ENCODE assay signal across 8 cellular contexts in the genomic region with DNA sequence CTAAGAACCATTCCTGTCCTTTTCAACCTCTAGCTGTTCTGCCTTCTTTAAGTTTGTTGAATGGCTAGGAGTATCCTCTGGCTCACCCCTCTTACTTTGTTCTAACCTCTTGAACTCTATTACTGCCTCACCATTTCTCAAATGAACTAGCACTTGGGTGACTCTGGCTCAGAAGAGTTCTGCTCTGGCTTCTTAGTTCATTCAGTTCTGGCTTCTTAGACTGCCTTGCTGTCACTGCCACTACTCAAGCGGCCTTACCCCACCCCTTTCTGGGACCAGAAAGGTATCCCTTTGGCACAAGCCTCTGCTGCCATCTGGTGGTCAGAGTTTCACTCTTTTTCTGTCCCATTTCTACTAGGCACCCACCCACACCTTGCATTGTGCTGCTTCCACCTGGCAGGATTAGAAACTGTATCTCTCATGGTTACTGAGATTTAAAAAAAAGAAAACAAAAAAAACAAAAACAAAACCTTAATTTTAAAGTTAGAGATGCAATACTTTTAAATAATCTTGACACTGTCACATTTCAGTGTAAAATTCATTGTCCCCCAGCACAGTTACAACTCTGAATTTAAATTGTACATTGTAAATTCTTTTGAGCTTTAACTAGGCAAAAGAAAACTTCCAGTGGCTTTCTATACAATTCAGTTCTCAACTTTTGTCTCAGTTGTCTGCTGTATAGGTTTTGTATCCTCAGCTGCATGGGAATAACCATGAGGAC. TPM values are rescaled to one million over a fixed set of nuclear protein-coding genes. Genes with fewer than 3 reads are reported as not detected.
DNase-seq lines count a peak whose midpoint lies in the region; ATAC-seq lines count a peak whose summit lies in the region.

No MANE protein-coding gene starts in this region.

- H3K4me1 Mint-ChIP-seq in CD8-positive, alpha-beta memory T cell = no peaks in the 10 kb centered on the region

- H3K27me3 Mint-ChIP-seq in CD8-positive, alpha-beta memory T cell = peaks cover 0 to 5% of the 10 kb centered on the region in 2 donors

- POLR2A ChIA-PET in CD8-positive, alpha-beta memory T cell (lab: Charles Lee) = no interaction called here

- H3K27ac ChIP-seq in CD8-positive, alpha-beta memory T cell (ENCODE audit: low read depth, low read length) = no peak overlapping the region

- no peaks in the 10 kb centered on the region for H3K27me3 ChIP-seq in CD8-positive, alpha-beta memory T cell (ENCODE audit: insufficient read depth, low read length, poor library complexity, severe bottlenecking)

- no peaks in the 10 kb centered on the region for H3K9me3 ChIP-seq in CD8-positive, alpha-beta memory T cell (ENCODE audit: low read length)

- peak; percentile 98 for ATAC-seq in GM19467 (IDR thresholded peaks at IDR 0.05; ENCODE audit: unreplicated experiment)
- ATAC-seq in HG03571 (IDR thresholded peaks at IDR 0.05; ENCODE audit: unreplicated experiment) = peak; percentile 80

- DNase-seq in CD8-positive, alpha-beta memory T cell = peak; percentile 9 to 66 (median 23)
- DNase-seq in NCI-H774 (lab: John Stamatoyannopoulos, UW) (peak; percentile 90), lung microvascular endothelial cell (ENCODE audit: low read depth in 2 of 2) (peak; percentile 83 to 87)
- peak; percentile 64 to 76 for DNase-seq in activated CD4-positive, alpha-beta T cell treated with anti-CD3 and anti-CD28 coated beads, Interleukin-2, amount 50 U/mL, for 48 hours
- DNase-seq in effector CD4-positive, alpha-beta T cell = peak; percentile 30
- peak; percentile 5 to 10 for DNase-seq in stimulated activated CD8-positive, alpha-beta memory T cell treated with anti-CD3 and anti-CD28 coated beads, Interleukin-15, amount 100 ng/mL, for 4 hours (ENCODE audit: low read depth in 2 of 2)

- H3K4me3 ChIP-seq in CD8-positive, alpha-beta memory T cell (ENCODE audit: low read length) = no peak overlapping the region

- H3K4me3 Mint-ChIP-seq in CD8-positive, alpha-beta memory T cell = no peak overlapping the region

- H3K4me1 ChIP-seq in CD8-positive, alpha-beta memory T cell (ENCODE audit: insufficient read depth, low read length) = no peaks in the 10 kb centered on the region

- CTCF ChIA-PET in CD8-positive, alpha-beta memory T cell (lab: Charles Lee) = interaction anchor here (1.0 kb wide), 1 partner anchor 276 kb away, joined by 3 read pairs; no protein-coding TSS in a partner anchor

- H3K36me3 Mint-ChIP-seq in CD8-positive, alpha-beta memory T cell = peaks cover 9 to 39% (median 14%) of the 10 kb centered on the region in 3 donors

- H3K9me3 Mint-ChIP-seq in CD8-positive, alpha-beta memory T cell = peaks cover 16 to 37% (median 29%) of the 10 kb centered on the region in 5 donors

- no peaks in the 10 kb centered on the region for H3K36me3 ChIP-seq in CD8-positive, alpha-beta memory T cell (ENCODE audit: insufficient read depth, low read length)

- H3K27ac Mint-ChIP-seq in CD8-positive, alpha-beta memory T cell = no peak overlapping the region

RNA-seq across cellular contexts. Expression of a gene that starts 6.9 kb away (rescaled TPM):
- total RNA-seq in CD8-positive, alpha-beta memory T cell = under 1 TPM; 0.46 to 0.60 TPM
- not detected for polyA plus RNA-seq in CD8-positive, alpha-beta memory T cell
- 0.22 and 0.60 TPM in 2 replicates for total RNA-seq in lung microvascular endothelial cell

Comparison
In these comparisons a context has a peak if more than half of its experiments do, and no peak if none do; other contexts are left out.
1. DNase-seq: peak in every context shown above with its lines; median percentile 90 in NCI-H774; 85 in lung microvascular endothelial cell; 70 in activated CD4-positive, alpha-beta T cell treated with anti-CD3 and anti-CD28 coated beads, Interleukin-2, amount 50 U/mL, for 48 hours; 30 in effector CD4-positive, alpha-beta T cell; 23 in CD8-positive, alpha-beta memory T cell; 8 in stimulated activated CD8-positive, alpha-beta memory T cell treated with anti-CD3 and anti-CD28 coated beads, Interleukin-15, amount 100 ng/mL, for 4 hours.